ENCODE assay signal across 8 cellular contexts in the genomic region with DNA sequence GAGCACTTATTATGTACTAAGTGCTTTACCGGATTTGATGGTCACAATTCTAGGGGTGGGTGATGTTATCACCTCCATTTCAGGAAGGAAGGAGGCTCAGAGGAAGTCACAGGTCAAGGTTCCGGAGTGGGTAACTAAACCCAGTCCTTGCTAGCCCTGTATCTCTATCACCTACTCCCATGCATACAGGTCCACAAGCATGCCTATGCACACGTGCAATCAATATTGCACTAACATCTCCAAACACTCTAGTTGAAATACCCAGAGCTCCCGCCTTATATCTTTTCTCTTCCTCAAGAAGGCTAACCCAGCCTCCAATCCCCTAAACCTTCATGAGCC. TPM values are rescaled to one million over a fixed set of nuclear protein-coding genes. Genes with fewer than 3 reads are reported as not detected.
DNase-seq lines count a peak whose midpoint lies in the region; ATAC-seq, FAIRE-seq and TF ChIP-seq lines count a peak whose summit lies in the region.

No MANE protein-coding gene starts in this region.

- FAIRE-seq in pancreas (lab: Jason Lieb, UNC): no peak

- H3K27ac ChIP-seq in epithelial cell of prostate (peak overlapping the region; percentile 96), pancreas (peak overlapping the region; percentile 69 to 84 (median 79))

- peak; percentile 70 for TF ChIP-seq POLR2A in Raji (IDR thresholded peaks at IDR 0.05; ENCODE audit: insufficient read depth, low read depth, low read length)

- peak overlapping the region; percentile 23 to 51 (median 43) for H3K4me3 ChIP-seq in pancreas

- no peaks in the 10 kb centered on the region for H3K36me3 ChIP-seq in pancreas

- H3K9me3 ChIP-seq in pancreas: no peaks in the 10 kb centered on the region

- peaks cover 3 to 11% (median 5%) of the 10 kb centered on the region in 3 donors for H3K4me1 ChIP-seq in pancreas

- ATAC-seq in GM21381 (IDR thresholded peaks at IDR 0.05; ENCODE audit: unreplicated experiment): peak; percentile 10
- peak; percentile 0 to 12 (median 5) for ATAC-seq in pancreas
- no peak for ATAC-seq in HG02759 (IDR thresholded peaks at IDR 0.05; ENCODE audit: unreplicated experiment)

- H3K27me3 ChIP-seq in pancreas: no peaks in the 10 kb centered on the region

- intact Hi-C loops in pancreas (cut with DNase I): no loop called here

- WGBS in pancreas, 2 donors: 21 to 26% methylated on average over 4 of the region's 4 CpGs

- DNase-seq in epithelial cell of prostate (ENCODE audit: low read depth, low spot score) (no peak), pancreas (no peak), DMS153 (lab: John Stamatoyannopoulos, UW) (no peak), AG08395 (ENCODE audit: low spot score) (no peak), islet precursor cell (no peak)

- no peak for TF ChIP-seq CTCF in pancreas (IDR thresholded peaks at IDR 0.05)

RNA-seq across cellular contexts. Expression of a gene that starts 17.8 kb away (rescaled TPM):
- total RNA-seq in pancreas: 10 to 100 TPM in 1 of 6 donors, 1 to 10 TPM in 3, under 1 TPM in 2; 0.79 to 17.0 (median 5.7) TPM
- 10 to 100 TPM; 12.9 to 21.6 TPM for polyA plus RNA-seq in pancreas

RNA-seq across cellular contexts. Expression of a gene that starts 26.3 kb away (rescaled TPM):
- 10 to 100 TPM; 28.9 to 33.5 (median 32.9) TPM for total RNA-seq in pancreas
- 10 to 100 TPM; 35.3 to 42.3 TPM for polyA plus RNA-seq in pancreas

RNA-seq across cellular contexts. Expression of a gene that starts 43.6 kb away (rescaled TPM):
- total RNA-seq in pancreas: 1 to 10 TPM in 5 of 6 donors, under 1 TPM in 1; 0.91 to 5.3 (median 2.9) TPM
- polyA plus RNA-seq in pancreas: 1 to 10 TPM; 1.6 to 3.3 TPM

RNA-seq across cellular contexts. Expression of a gene that starts 45.1 kb away (rescaled TPM):
- 10 to 100 TPM; 22.8 to 42.7 (median 27.6) TPM for total RNA-seq in pancreas
- 10 to 100 TPM; 50.5 to 54.4 TPM for polyA plus RNA-seq in pancreas

RNA-seq across cellular contexts. Expression of a gene that starts 46.8 kb away (rescaled TPM):
- total RNA-seq in pancreas: 1 to 10 TPM; 2.1 to 6.3 (median 3.2) TPM
- 1 to 10 TPM; 4.4 to 9.5 TPM for polyA plus RNA-seq in pancreas
